ENCODE assay signal across 8 cellular contexts in the genomic region with DNA sequence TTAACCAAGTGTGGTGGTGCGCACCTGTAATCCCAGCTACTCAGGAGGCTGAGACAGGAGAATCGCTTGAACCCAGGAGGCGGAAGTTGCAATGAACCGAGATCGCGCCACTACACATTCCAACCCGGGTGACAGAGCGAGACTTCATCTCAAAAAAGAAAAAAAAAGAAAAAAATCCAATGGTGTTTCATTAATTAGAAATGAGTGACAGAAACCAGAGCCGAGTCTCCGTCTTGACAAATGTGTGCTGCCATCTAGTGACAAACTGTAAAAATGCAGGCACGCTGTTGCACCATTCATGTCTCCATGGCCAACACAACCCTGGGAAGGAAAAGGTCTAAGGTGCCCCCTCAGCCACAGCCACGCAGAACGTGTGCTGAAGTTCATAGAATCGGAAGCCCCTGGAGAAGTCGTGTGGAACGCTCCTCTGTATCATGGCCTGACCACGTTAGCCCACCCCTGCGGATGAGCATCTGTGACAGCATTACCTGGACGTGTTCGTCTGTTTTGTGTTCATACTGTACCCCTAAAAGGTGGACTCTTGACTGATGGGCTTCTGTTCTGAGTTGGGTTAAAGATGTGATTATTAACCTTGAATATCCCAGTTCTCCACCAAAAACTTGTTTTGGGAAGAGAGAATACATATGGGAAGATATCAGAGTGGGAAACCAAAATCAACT.
DNase-seq lines count a peak whose midpoint lies in the region; ATAC-seq and TF ChIP-seq lines count a peak whose summit lies in the region.

No MANE protein-coding gene starts in this region.

- ATAC-seq in gastrocnemius medialis (peak; percentile 61 to 81), GM18909 (IDR thresholded peaks at IDR 0.05; ENCODE audit: poor library complexity, unreplicated experiment) (no peak)

- intact Hi-C loops in ascending aorta (cut with DNase I) (loop anchor here (1.0 to 2.0 kb wide), 3 partner anchors 56 to 142 kb away; no protein-coding TSS in a partner anchor), gastrocnemius medialis (cut with DNase I; ENCODE audit: low total_unique reads) (loop anchor here (1.0 to 5.0 kb wide), 3 partner anchors 43 to 142 kb away; no protein-coding TSS in a partner anchor)

- peak; percentile 39 to 74 for DNase-seq in NCI-H446 (lab: John Stamatoyannopoulos, UW)
- DNase-seq in NCI-H446 treated with DMSO at 0.1 percent for 48 hours (lab: John Stamatoyannopoulos, UW): no peak
- DNase-seq in M059J (ENCODE audit: low read depth): peak; percentile 50
- DNase-seq in T-helper 22 cell (ENCODE audit: low read depth): peak; percentile 39
- DNase-seq in ascending aorta (ENCODE audit: low spot score in 2 of 2): peak; percentile 28 to 90
- DNase-seq in hepatic stellate cell (ENCODE audit: low spot score): peak; percentile 69
- DNase-seq in gastrocnemius medialis: peak; percentile 42 to 61

- no peak for TF ChIP-seq POLR2A in gastrocnemius medialis (IDR thresholded peaks at IDR 0.05)

- H3K36me3 ChIP-seq in ascending aorta (no peaks in the 10 kb centered on the region), gastrocnemius medialis (no peaks in the 10 kb centered on the region)

- H3K4me1 ChIP-seq in ascending aorta (no peaks in the 10 kb centered on the region), gastrocnemius medialis (peaks cover 0 to 5% of the 10 kb centered on the region in 2 donors)

- no peaks in the 10 kb centered on the region for H3K27me3 ChIP-seq in ascending aorta
- H3K27me3 ChIP-seq in gastrocnemius medialis: no peaks in the 10 kb centered on the region

- H3K27ac ChIP-seq in ascending aorta: no peak overlapping the region
- no peak overlapping the region for H3K27ac ChIP-seq in gastrocnemius medialis

- peak; percentile 86 to 95 (median 93) for TF ChIP-seq CTCF in ascending aorta (IDR thresholded peaks at IDR 0.05)
- peak; percentile 82 to 89 (median 87) for TF ChIP-seq CTCF in gastrocnemius medialis (IDR thresholded peaks at IDR 0.05 in 4 of 5, conservative IDR thresholded peaks at IDR 0.05 in 1 of 5)

- in situ Hi-C loops in gastrocnemius medialis (cut with MboI; ENCODE audit: low sequenced_read_pairs in 4 of 4): loop anchor here (5.0 to 10.0 kb wide), 4 partner anchors 58 to 127 kb away; no protein-coding TSS in a partner anchor

- H3K9me3 ChIP-seq in ascending aorta (no peaks in the 10 kb centered on the region), gastrocnemius medialis (no peaks in the 10 kb centered on the region)

- H3K4me3 ChIP-seq in ascending aorta (no peak overlapping the region), gastrocnemius medialis (no peak overlapping the region)
